ENCODE assay signal across 9 cellular contexts in genomic region chr20:2839732-2840137, GRCh38. TPM values are rescaled to one million over a fixed set of nuclear protein-coding genes. Genes with fewer than 3 reads are reported as not detected.
DNase-seq lines count a peak whose midpoint lies in the region; ATAC-seq, FAIRE-seq and TF ChIP-seq lines count a peak whose summit lies in the region.
"Had no signal": no experiment of that assay in that cellular context is flagged by ENCODE, and none has a peak within 500 bp of the region (broad histone marks: within the 10 kb centered on the region; RNA-seq: fewer than 3 reads in every experiment).

No MANE protein-coding gene starts in this region.

- H3K4me3 ChIP-seq in AG04449 (ENCODE audit: low read depth, low read length) (peak overlapping the region; percentile 87), HUES64 (ENCODE audit: low read length) (peak overlapping the region; percentile 79), colonic mucosa (peak overlapping the region; percentile 86)
- H3K4me3 ChIP-seq in naive thymus-derived CD4-positive, alpha-beta T cell (ENCODE audit: low read length), result peak overlapping the region; percentile 72

- POLR2A ChIA-PET in AG04449 (lab: Yijun Ruan, JAX), result interaction anchor here (1.2 kb wide), 2 partner anchors 25 to 171 kb away, joined by 3 to 4 read pairs; no protein-coding TSS in a partner anchor
- POLR2A ChIA-PET in naive thymus-derived CD4-positive, alpha-beta T cell (lab: Charles Lee), result interaction anchor here (0.6 to 2.5 kb wide), 11 partner anchors 9 to 369 kb away, joined by 3 to 15 read pairs (median 8); partner anchors contain the start of genes IDH3B, NOP56, PTPRA and SNRPB

- H3K4me1 Mint-ChIP-seq in naive thymus-derived CD4-positive, alpha-beta T cell, result peaks cover 14 to 43% (median 40%) of the 10 kb centered on the region in 7 donors

- intact Hi-C loops in colonic mucosa (cut with DNase I), result loop anchor here (10.0 kb wide), 1 partner anchor 315 kb away; no protein-coding TSS in a partner anchor
- intact Hi-C loops in naive thymus-derived CD4-positive, alpha-beta T cell (cut with micrococcal nuclease), result loop anchor here (1.0 to 5.0 kb wide), 9 partner anchors 34 to 569 kb away; partner anchors contain the start of genes PTPRA (in 2 of the 2), CPXM1 (in 1 of the 2), EBF4 (in 1 of the 2) and NOP56 (in 1 of the 2)

- 94% methylated on average over 21 of the region's 21 CpGs for WGBS in HUES64

- FAIRE-seq in H54 (lab: Jason Lieb, UNC), result no peak
- FAIRE-seq: colon had no signal

- DNase-seq in AG04449 (ENCODE audit: low read depth, low spot score), result no peak
- DNase-seq in colonic mucosa, result no peak
- no peak for DNase-seq in naive thymus-derived CD4-positive, alpha-beta T cell
- DNase-seq in H54 (ENCODE audit: insufficient read length, low spot score), result no peak
- DNase-seq in CD1c-positive myeloid dendritic cell (ENCODE audit: extremely low spot score), result no peak

- H3K27ac ChIP-seq in HUES64 (ENCODE audit: low read depth, low read length), result no peak overlapping the region
- peak overlapping the region; percentile 76 for H3K27ac ChIP-seq in colonic mucosa
- peak overlapping the region; percentile 77 for H3K27ac ChIP-seq in naive thymus-derived CD4-positive, alpha-beta T cell (ENCODE audit: low read depth, low read length)

- CTCF ChIA-PET in AG04449 (lab: Yijun Ruan, JAX), result interaction anchor here (1.1 to 1.2 kb wide), 2 partner anchors 12 to 96 kb away, joined by 3 to 5 read pairs; no protein-coding TSS in a partner anchor
- CTCF ChIA-PET in naive thymus-derived CD4-positive, alpha-beta T cell (lab: Charles Lee), result interaction anchor here (1.0 to 1.1 kb wide), 2 partner anchors 96 to 126 kb away, joined by 3 to 4 read pairs; no protein-coding TSS in a partner anchor

- H3K9ac ChIP-seq in HUES64 (ENCODE audit: low read depth, low read length) (peak overlapping the region; percentile 76; the same call in 1 of the 2 replicates), colonic mucosa (ENCODE audit: low read depth in 2 of 2, low read length in 2 of 2) (peak overlapping the region; percentile 78 to 91)

- no peak for TF ChIP-seq POLR2A in H54 (IDR thresholded peaks at IDR 0.05; ENCODE audit: low read depth, low read length)

- ATAC-seq in naive thymus-derived CD4-positive, alpha-beta T cell, result no peak
- ATAC-seq in GM21423 (IDR thresholded peaks at IDR 0.05; ENCODE audit: unreplicated experiment), result no peak
- no peak for ATAC-seq in GM18868 (IDR thresholded peaks at IDR 0.05; ENCODE audit: unreplicated experiment)

- H3K9me3 Mint-ChIP-seq in naive thymus-derived CD4-positive, alpha-beta T cell, result peaks cover 0 to 4% (median 0%) of the 10 kb centered on the region in 11 donors

- H3K9me3 ChIP-seq in HUES64 (ENCODE audit: insufficient read depth, low read depth, low read length), result no peaks in the 10 kb centered on the region
- H3K9me3 ChIP-seq in colonic mucosa, result no peaks in the 10 kb centered on the region
- H3K9me3 ChIP-seq in naive thymus-derived CD4-positive, alpha-beta T cell (ENCODE audit: control insufficient read depth in 2 of 3, low read length in 3 of 3), result no peaks in the 10 kb centered on the region

- no peaks in the 10 kb centered on the region for H3K27me3 Mint-ChIP-seq in naive thymus-derived CD4-positive, alpha-beta T cell

- peak overlapping the region; percentile 75 to 93 (median 90) for H3K4me3 Mint-ChIP-seq in naive thymus-derived CD4-positive, alpha-beta T cell

- peak overlapping the region; percentile 20 to 95 (median 91) for H3K27ac Mint-ChIP-seq in naive thymus-derived CD4-positive, alpha-beta T cell

- TF ChIP-seq CTCF in AG04449 (IDR thresholded peaks at IDR 0.05; ENCODE audit: insufficient read depth, low read length, missing control alignments), result no peak
- TF ChIP-seq CTCF in colonic mucosa (IDR thresholded peaks at IDR 0.05), result no peak

- H3K27me3 ChIP-seq in HUES64 (ENCODE audit: insufficient read depth, low read length), result peaks cover 18% of the 10 kb centered on the region
- no peaks in the 10 kb centered on the region for H3K27me3 ChIP-seq in colonic mucosa
- H3K27me3 ChIP-seq in naive thymus-derived CD4-positive, alpha-beta T cell (ENCODE audit: control insufficient read depth in 2 of 2, insufficient read depth in 2 of 2, low read length in 2 of 2), result no peaks in the 10 kb centered on the region

- peaks cover 3% of the 10 kb centered on the region; the same call in 1 of the 2 replicates for H3K4me1 ChIP-seq in HUES64 (ENCODE audit: insufficient read depth, low read length)
- peaks cover 6% of the 10 kb centered on the region for H3K4me1 ChIP-seq in colonic mucosa
- H3K4me1 ChIP-seq in naive thymus-derived CD4-positive, alpha-beta T cell (ENCODE audit: control insufficient read depth in 2 of 2, insufficient read depth in 2 of 2, low read length in 2 of 2), result peaks cover 15 to 21% of the 10 kb centered on the region in 2 donors

- peaks cover 0 to 24% (median 8%) of the 10 kb centered on the region in 5 donors for H3K36me3 Mint-ChIP-seq in naive thymus-derived CD4-positive, alpha-beta T cell

- H3K36me3 ChIP-seq in HUES64 (ENCODE audit: insufficient read depth, low read length) (peaks cover 6% of the 10 kb centered on the region; the same call in 1 of the 2 replicates), colonic mucosa (no peaks in the 10 kb centered on the region)
- peaks cover 0 to 8% (median 0%) of the 10 kb centered on the region in 3 experiments for H3K36me3 ChIP-seq in naive thymus-derived CD4-positive, alpha-beta T cell (ENCODE audit: control insufficient read depth in 2 of 3, insufficient read depth in 3 of 3, low read length in 3 of 3)

RNA-seq across cellular contexts. Expression of gene PCED1A, which starts 0.7 kb away (rescaled TPM):
- polyA plus RNA-seq in HUES64 (2013, experiment 1 of 2), result 20.7 TPM
- polyA plus RNA-seq in HUES64 (2013, experiment 2 of 2), result 26.3 TPM
- total RNA-seq in colonic mucosa, result 10 to 100 TPM; 21.7 to 24.8 TPM
- 100 to 1,000 TPM in 1 of 5 experiments, 10 to 100 TPM in 4; 27.8 to 105 (median 72.5) TPM for total RNA-seq in naive thymus-derived CD4-positive, alpha-beta T cell
- 10 to 100 TPM; 23.6 to 27.3 TPM for polyA plus RNA-seq in naive thymus-derived CD4-positive, alpha-beta T cell

RNA-seq across cellular contexts. Expression of gene VPS16, which starts 0.8 kb away (rescaled TPM):
- polyA plus RNA-seq in HUES64 (2013, experiment 1 of 2), result 19.5 TPM
- polyA plus RNA-seq in HUES64 (2013, experiment 2 of 2), result 20.0 TPM
- total RNA-seq in colonic mucosa, result 10 to 100 TPM; 35.7 to 40.5 TPM
- 10 to 100 TPM; 45.5 to 62.4 (median 56.1) TPM for total RNA-seq in naive thymus-derived CD4-positive, alpha-beta T cell
- 10 to 100 TPM; 25.0 to 43.3 TPM for polyA plus RNA-seq in naive thymus-derived CD4-positive, alpha-beta T cell

RNA-seq across cellular contexts. Expression of gene TMEM239, which starts 23.6 kb away (rescaled TPM):
- polyA plus RNA-seq in HUES64 (2013, experiment 1 of 2), result not detected
- polyA plus RNA-seq in HUES64 (2013, experiment 2 of 2), result not detected
- total RNA-seq in colonic mucosa, result not detected
- not detected for total RNA-seq in naive thymus-derived CD4-positive, alpha-beta T cell
- not detected for polyA plus RNA-seq in naive thymus-derived CD4-positive, alpha-beta T cell

RNA-seq across cellular contexts. Expression of gene C20orf141, which starts 24.9 kb away (rescaled TPM):
- polyA plus RNA-seq in HUES64 (2013, experiment 1 of 2), result not detected
- not detected for polyA plus RNA-seq in HUES64 (2013, experiment 2 of 2)
- total RNA-seq in colonic mucosa, result not detected
- not detected for total RNA-seq in naive thymus-derived CD4-positive, alpha-beta T cell
- polyA plus RNA-seq in naive thymus-derived CD4-positive, alpha-beta T cell, result not detected

RNA-seq across cellular contexts. Expression of gene PTPRA, which starts 33.5 kb away (rescaled TPM):
- polyA plus RNA-seq in HUES64 (2013, experiment 1 of 2), result 43.5 TPM
- polyA plus RNA-seq in HUES64 (2013, experiment 2 of 2), result 49.9 TPM
- 10 to 100 TPM; 30.3 to 55.2 TPM for total RNA-seq in colonic mucosa
- 10 to 100 TPM; 68.0 to 86.6 (median 81.2) TPM for total RNA-seq in naive thymus-derived CD4-positive, alpha-beta T cell
- 10 to 100 TPM; 27.5 to 41.7 TPM for polyA plus RNA-seq in naive thymus-derived CD4-positive, alpha-beta T cell
